ENCODE assay signal across 8 cellular contexts in the genomic region with DNA sequence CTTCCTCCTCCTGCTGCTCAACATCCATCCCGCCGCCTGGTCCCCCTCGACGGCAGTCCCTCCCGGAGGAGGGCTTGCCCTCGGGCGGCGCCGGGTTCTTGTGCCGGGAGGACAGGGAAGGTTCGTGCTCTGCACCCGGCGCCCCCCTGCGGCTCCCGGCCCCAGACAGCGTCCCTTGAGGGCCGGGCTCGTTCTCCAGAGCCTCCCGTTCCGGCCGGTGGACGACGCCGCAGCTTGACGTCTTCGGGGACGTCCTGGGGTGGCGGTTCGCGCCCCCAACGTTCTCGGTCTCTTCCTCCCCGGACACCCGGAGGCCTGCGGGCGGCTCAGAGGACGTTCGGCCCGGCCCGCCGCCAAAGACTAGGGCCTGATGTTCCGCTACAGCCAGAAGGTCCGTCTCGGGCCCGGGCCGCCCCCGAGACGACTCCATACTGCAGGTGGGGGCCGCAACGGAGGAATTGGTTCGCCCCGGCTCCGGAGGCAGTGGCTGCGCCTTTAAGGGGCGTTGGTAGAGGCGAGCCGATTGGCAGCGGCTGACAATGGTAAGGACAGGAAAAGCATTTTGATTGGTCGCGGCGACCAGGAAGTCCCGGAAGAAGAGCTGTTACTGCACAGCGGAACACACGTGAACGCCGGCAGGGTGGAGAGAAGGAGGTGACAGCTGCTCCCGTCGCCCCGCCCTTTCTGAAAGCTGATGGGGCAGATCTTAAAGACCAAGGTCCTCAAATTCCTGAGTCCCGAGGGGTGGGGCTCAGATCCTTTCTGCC.
DNase-seq lines count a peak whose midpoint lies in the region; ATAC-seq and TF ChIP-seq lines count a peak whose summit lies in the region.

A gene (minus strand): TSS at position 470 of the 767 bp plus-strand sequence. CDS start 40 bp downstream, at position 430.

- ATAC-seq in RWPE2 (ENCODE audit: low read depth), result peak; percentile 66
- ATAC-seq in stimulated activated naive CD8-positive, alpha-beta T cell treated with anti-CD3 and anti-CD28 coated beads, Interleukin-15, amount 100 ng/mL, for 72 hours, result peak; percentile 73

- DNase-seq in EH (ENCODE audit: low read depth) (peak; percentile 99), GOT3 (lab: John Stamatoyannopoulos, UW) (peak; percentile 83), LoVo (ENCODE audit: low spot score) (peak; percentile 96), RWPE2 (ENCODE audit: low spot score) (peak; percentile 99), fibroblast of pulmonary artery (ENCODE audit: low read depth) (peak; percentile 99), nephron progenitor cell (peak; percentile 89)
- peak; percentile 91 for DNase-seq in activated T-helper 9 cell treated with anti-CD3 and anti-CD28 coated beads, Interleukin-2, amount 50 U/mL, for 16 hours (ENCODE audit: low read depth)
- DNase-seq in stimulated activated naive CD8-positive, alpha-beta T cell treated with anti-CD3 and anti-CD28 coated beads, Interleukin-15, amount 100 ng/mL, for 72 hours, result peak; percentile 93 to 97

- peaks cover 9% of the 10 kb centered on the region for H3K4me1 ChIP-seq in RWPE2 (ENCODE audit: insufficient read depth, poor library complexity, severe bottlenecking)

- peak within 1 kb of the TSS; percentile 69 for H3K27ac ChIP-seq in RWPE2 (ENCODE audit: poor library complexity, severe bottlenecking)

- H3K4me3 Mint-ChIP-seq in nephron progenitor cell, result peak within 1 kb of the TSS; percentile 37
- no peak within 1 kb of the TSS for H3K4me3 Mint-ChIP-seq in stimulated activated naive CD8-positive, alpha-beta T cell treated with anti-CD3 and anti-CD28 coated beads, Interleukin-15, amount 100 ng/mL, for 72 hours

- peaks cover 4% of the 10 kb centered on the region for H3K27me3 Mint-ChIP-seq in nephron progenitor cell (ENCODE audit: low read depth, poor library complexity)
- no peaks in the 10 kb centered on the region for H3K27me3 Mint-ChIP-seq in stimulated activated naive CD8-positive, alpha-beta T cell treated with anti-CD3 and anti-CD28 coated beads, Interleukin-15, amount 100 ng/mL, for 72 hours

- H3K36me3 Mint-ChIP-seq in nephron progenitor cell (ENCODE audit: low read depth), result no peaks in the 10 kb centered on the region

- TF ChIP-seq CTCF in RWPE2 (IDR thresholded peaks at IDR 0.05; ENCODE audit: poor library complexity, severe bottlenecking) (peak; percentile 18), fibroblast of pulmonary artery (IDR thresholded peaks at IDR 0.05; ENCODE audit: low read length, missing control alignments) (no peak), nephron progenitor cell (IDR thresholded peaks at IDR 0.05) (no peak)

- no peaks in the 10 kb centered on the region for H3K36me3 ChIP-seq in RWPE2 (ENCODE audit: low read depth)

- H3K9me3 ChIP-seq in RWPE2 (ENCODE audit: severe bottlenecking), result no peaks in the 10 kb centered on the region

- H3K4me1 Mint-ChIP-seq in nephron progenitor cell, result peaks cover 11% of the 10 kb centered on the region
- H3K4me1 Mint-ChIP-seq in stimulated activated naive CD8-positive, alpha-beta T cell treated with anti-CD3 and anti-CD28 coated beads, Interleukin-15, amount 100 ng/mL, for 72 hours, result no peaks in the 10 kb centered on the region

- H3K27ac Mint-ChIP-seq in nephron progenitor cell, result no peak within 1 kb of the TSS
- peak within 1 kb of the TSS; percentile 93 to 98 for H3K27ac Mint-ChIP-seq in stimulated activated naive CD8-positive, alpha-beta T cell treated with anti-CD3 and anti-CD28 coated beads, Interleukin-15, amount 100 ng/mL, for 72 hours

- peak within 1 kb of the TSS; percentile 55 for H3K4me3 ChIP-seq in RWPE2 (ENCODE audit: severe bottlenecking)
- H3K4me3 ChIP-seq in fibroblast of pulmonary artery (replicated peaks; ENCODE audit: low read depth, low read length), result peak within 1 kb of the TSS; percentile 79

- H3K27me3 ChIP-seq in RWPE2 (ENCODE audit: insufficient read depth, poor library complexity, severe bottlenecking), result no peaks in the 10 kb centered on the region

- H3K9me3 Mint-ChIP-seq in nephron progenitor cell, result no peaks in the 10 kb centered on the region
- no peaks in the 10 kb centered on the region for H3K9me3 Mint-ChIP-seq in stimulated activated naive CD8-positive, alpha-beta T cell treated with anti-CD3 and anti-CD28 coated beads, Interleukin-15, amount 100 ng/mL, for 72 hours

Comparison
In these comparisons a context has a peak if more than half of its experiments do, and no peak if none do; other contexts are left out.
1. Peak in every context shown above with its lines: DNase-seq, ATAC-seq, H3K4me3 ChIP-seq and H3K27ac ChIP-seq.